30 cellular contexts compared by ENCODE assay signal in genomic region chr11:97015327-97015726, GRCh38.
"Had no signal": no experiment of that assay in that cellular context is flagged by ENCODE, and none has a peak within 500 bp of the region (broad histone marks: within the 10 kb centered on the region; RNA-seq: fewer than 3 reads in every experiment).

No MANE protein-coding gene starts in this region.

- H3K27me3 ChIP-seq: brain microvascular endothelial cell, gastrocnemius medialis, heart left ventricle had no signal

- H3K27ac Mint-ChIP-seq: activated B cell treated with CpG ODN at 0.5 μM for 24 hours; activated CD8-positive, alpha-beta T cell treated with anti-CD3 and anti-CD28 coated beads for 36 hours; activated naive CD8-positive, alpha-beta T cell; activated T-helper 17 cell treated with anti-CD3 and anti-CD28 coated beads, Interleukin-2, amount 50 U/mL, for 72 hours; T-helper 17 cell; T-helper 2 cell treated with Interferon-gamma antibody and Interleukin-4, amounts not matched to agents 5 μg/mL and 100 μg/mL, for 36 hours had no signal

- H3K36me3 Mint-ChIP-seq: activated naive CD8-positive, alpha-beta T cell had no signal

- H3K4me1 Mint-ChIP-seq: activated B cell treated with CpG ODN at 0.5 μM for 24 hours; activated T-helper 17 cell treated with anti-CD3 and anti-CD28 coated beads, Interleukin-2, amount 50 U/mL, for 72 hours; T-helper 17 cell had no signal

- H3K4me3 ChIP-seq: gastrocnemius medialis, heart left ventricle had no signal

- H3K36me3 ChIP-seq: brain microvascular endothelial cell, gastrocnemius medialis, heart left ventricle, WERI-Rb-1 had no signal

- H3K9me3 ChIP-seq: gastrocnemius medialis, heart left ventricle had no signal

- H3K4me3 Mint-ChIP-seq: activated B cell treated with CpG ODN at 0.5 μM for 24 hours; activated CD8-positive, alpha-beta T cell treated with anti-CD3 and anti-CD28 coated beads for 36 hours; activated naive CD8-positive, alpha-beta T cell; activated T-cell treated with anti-CD3 and anti-CD28 coated beads, Interleukin-2, amount 50 U/mL, for 4 hours; activated T-helper 17 cell treated with anti-CD3 and anti-CD28 coated beads, Interleukin-2, amount 50 U/mL, for 72 hours; T-helper 17 cell; T-helper 2 cell treated with Interferon-gamma antibody and Interleukin-4, amounts not matched to agents 5 μg/mL and 100 μg/mL, for 36 hours had no signal

- H3K27ac ChIP-seq: brain microvascular endothelial cell, gastrocnemius medialis, heart left ventricle, WERI-Rb-1 had no signal

- DNase-seq: activated B cell treated with CpG ODN at 0.5 μM for 24 hours; activated CD4-positive, alpha-beta T cell treated with anti-CD3 and anti-CD28 coated beads for 48 hours; activated CD4-positive, alpha-beta T cell treated with anti-CD3 and anti-CD28 coated beads, Interleukin-2, amount 50 U/mL, for 1 hour; activated CD4-positive, alpha-beta T cell treated with anti-CD3 and anti-CD28 coated beads, Interleukin-2, amount 50 U/mL, for 48 hours; activated CD8-positive, alpha-beta memory T cell treated with anti-CD3 and anti-CD28 coated beads for 24 hours; activated CD8-positive, alpha-beta T cell treated with anti-CD3 and anti-CD28 coated beads for 36 hours; activated effector memory CD4-positive, alpha-beta T cell treated with Interleukin-2 at 50 U/mL for 16 hours; activated gamma-delta T cell treated with Interleukin-2 at 50 U/mL for 16 hours; activated naive CD4-positive, alpha-beta T cell treated with anti-CD3 and anti-CD28 coated beads, Interleukin-2, amount 50 U/mL, for 16 hours; activated naive CD4-positive, alpha-beta T cell treated with Interleukin-2 at 50 U/mL for 16 hours; activated T-cell treated with anti-CD3 and anti-CD28 coated beads, Interleukin-2, amount 50 U/mL, for 4 hours; amniotic stem cell; anterior cingulate cortex; brain microvascular endothelial cell; caudate nucleus; cortex of kidney; dermis blood vessel endothelial cell; effector CD4-positive, alpha-beta T cell; foreskin fibroblast; gastrocnemius medialis; glutamatergic neuron; heart left ventricle; T-helper 17 cell; T1000; WERI-Rb-1 had no signal

- ATAC-seq: activated CD4-positive, CD25-positive, alpha-beta regulatory T cell treated with anti-CD3 and anti-CD28 coated beads, Interleukin-2, amount 50 U/mL, for 24 hours; activated CD8-positive, alpha-beta T cell treated with anti-CD3 and anti-CD28 coated beads for 36 hours; activated T-cell treated with anti-CD3 and anti-CD28 coated beads, Interleukin-2, amount 50 U/mL, for 4 hours; activated T-helper 17 cell treated with anti-CD3 and anti-CD28 coated beads, Interleukin-2, amount 50 U/mL, for 72 hours; esophagus mucosa; gastrocnemius medialis; heart left ventricle; T-helper 17 cell had no signal

- H3K27me3 Mint-ChIP-seq: activated B cell treated with CpG ODN at 0.5 μM for 24 hours; activated CD8-positive, alpha-beta T cell treated with anti-CD3 and anti-CD28 coated beads for 36 hours; activated naive CD8-positive, alpha-beta T cell; activated T-helper 17 cell treated with anti-CD3 and anti-CD28 coated beads, Interleukin-2, amount 50 U/mL, for 72 hours; T-helper 17 cell had no signal

- H3K4me1 ChIP-seq: gastrocnemius medialis, heart left ventricle had no signal
